Comparison of ENCODE assay signal across 5 cellular contexts in the genomic region with DNA sequence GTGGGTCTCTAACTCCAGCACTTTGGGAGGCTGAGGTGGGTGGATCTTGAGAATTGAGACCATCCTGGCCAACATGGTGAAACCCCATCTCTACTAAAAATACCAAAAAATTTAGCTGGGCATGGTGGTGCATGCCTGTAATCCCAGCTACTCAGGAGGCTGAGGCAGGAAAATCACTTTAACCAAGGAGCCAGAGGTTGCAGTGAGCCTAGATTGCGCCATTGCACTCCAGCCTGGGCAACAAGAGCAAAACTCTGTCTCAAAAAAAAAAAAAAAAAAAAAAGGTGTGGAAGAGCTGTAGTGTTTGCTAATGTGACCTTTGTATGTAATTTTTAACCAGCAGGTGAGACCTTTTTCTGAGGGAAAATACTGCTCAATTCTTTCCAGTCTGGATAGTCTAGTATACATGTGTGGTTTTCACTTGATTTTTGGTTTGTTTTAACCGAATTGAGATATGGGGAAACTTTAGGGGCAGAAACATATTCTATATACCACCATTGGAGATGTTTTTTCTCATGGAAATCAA. TPM values are rescaled to one million over a fixed set of nuclear protein-coding genes. Genes with fewer than 3 reads are reported as not detected.
DNase-seq lines count a peak whose midpoint lies in the region; ATAC-seq, FAIRE-seq and TF ChIP-seq lines count a peak whose summit lies in the region.
"Not testable (repeated sequence)": the region's sequence is repeated elsewhere in the genome, so short reads cannot be mapped to it uniquely, and the experiment has no call there.

No MANE protein-coding gene starts in this region.

- H3K27ac ChIP-seq in HepG2 (ENCODE audit: extremely low read length, insufficient read depth, low read length); liver (ENCODE audit: low read depth in 1 of 2, low read length in 2 of 2): not testable (repeated sequence)
- peak overlapping the region in 2 of 3 donors; percentile 12 to 16 for H3K27ac ChIP-seq in right lobe of liver

- H3K79me2 ChIP-seq in HepG2 (ENCODE audit: insufficient read depth, low read length) = not testable (repeated sequence)

- ATAC-seq in left lobe of liver (peak; percentile 87), right lobe of liver (peak; percentile 81 to 90 (median 84))
- ATAC-seq in HepG2 = not testable (repeated sequence)

- DNase-seq in DMS53 (lab: John Stamatoyannopoulos, UW) (peak; percentile 12), left lobe of liver (ENCODE audit: low spot score) (peak; percentile 49), right lobe of liver (peak; percentile 17 to 53 (median 50))
- DNase-seq in HepG2 (ENCODE audit: low spot score) = not testable (repeated sequence)

- POLR2A ChIA-PET in HepG2 (lab: Yijun Ruan, JAX) = not testable (repeated sequence)

- TF ChIP-seq EP300 in HepG2 (IDR thresholded peaks at IDR 0.05; ENCODE audit: low read depth in 2 of 2, low read length in 2 of 2); HepG2 (CRISPR knock-in tag; IDR thresholded peaks at IDR 0.05; ENCODE audit: borderline replicate concordance): not testable (repeated sequence)

- in situ Hi-C loops in HepG2 (cut with HindIII; ENCODE audit: extremely low pct_ligation_motif_present, low pct_unique_long_range_greater_than_20kb) = not testable (repeated sequence)

- BruUV-seq in HepG2 (replicated peaks; lab: Mats Ljungman, UMichigan) = not testable (repeated sequence)

- not testable (repeated sequence) for H3K27me3 ChIP-seq in HepG2 (ENCODE audit: control insufficient read depth in 1 of 2, insufficient read depth in 2 of 2, low read length in 2 of 2); liver (ENCODE audit: control insufficient read depth in 4 of 4, insufficient read depth in 4 of 4, low read length in 3 of 4); right lobe of liver

- H3K9me3 ChIP-seq in HepG2 (ENCODE audit: low read length); liver (ENCODE audit: control insufficient read depth in 4 of 4, low read length in 3 of 4); right lobe of liver: not testable (repeated sequence)

- TF ChIP-seq POLR2A in HepG2 (IDR thresholded peaks at IDR 0.05; ENCODE audit: insufficient read depth in 1 of 2, low read depth in 2 of 2, low read length in 2 of 2); right lobe of liver (IDR thresholded peaks at IDR 0.05): not testable (repeated sequence)

- FAIRE-seq in HepG2 (lab: Jason Lieb, UNC) = not testable (repeated sequence)

- H4K20me1 ChIP-seq in HepG2 (ENCODE audit: insufficient read depth, low read length) = not testable (repeated sequence)

- H3K36me3 ChIP-seq in HepG2 (replicated peaks in 1 of 2; ENCODE audit: control insufficient read depth in 1 of 2, insufficient read depth in 2 of 2, low read length in 2 of 2); liver (ENCODE audit: control insufficient read depth in 4 of 4, insufficient read depth in 3 of 4, low read depth in 1 of 4, low read length in 3 of 4); right lobe of liver: not testable (repeated sequence)

- not testable (repeated sequence) for TF ChIP-seq RAD21 in HepG2 (CRISPR knock-in tag; IDR thresholded peaks at IDR 0.05)
- TF ChIP-seq RAD21 in liver (IDR thresholded peaks at IDR 0.05) = peak; percentile 14 to 18

- intact Hi-C loops in HepG2 (cut with micrococcal nuclease; ENCODE audit: unreplicated experiment); right lobe of liver (cut with DNase I): not testable (repeated sequence)

- H3K4me1 ChIP-seq in HepG2 (ENCODE audit: insufficient read depth, low read length); liver (ENCODE audit: control insufficient read depth in 4 of 4, insufficient read depth in 4 of 4, low read length in 3 of 4); right lobe of liver: not testable (repeated sequence)

- not testable (repeated sequence) for H3K4me2 ChIP-seq in HepG2 (ENCODE audit: low read depth, low read length)

- 6% methylated on average over 2 of the region's 2 CpGs for WGBS in HepG2 (ENCODE audit: low lambda C conversion rate)
- 30% methylated on average over 2 of the region's 2 CpGs for WGBS in liver
- 15% methylated on average over 2 of the region's 2 CpGs for WGBS in right lobe of liver (ENCODE audit: insufficient coverage, low coverage, low lambda C conversion rate, missing lambda C conversion rate)

- not testable (repeated sequence) for H3K9ac ChIP-seq in HepG2 (ENCODE audit: insufficient read depth, low read depth, low read length); liver (ENCODE audit: low read depth in 1 of 2, low read length in 2 of 2)

- H2AFZ ChIP-seq in HepG2 (ENCODE audit: low read length) = not testable (repeated sequence)

- TF ChIP-seq CTCF in HepG2 (CRISPR knock-in tag; IDR thresholded peaks at IDR 0.05); liver (IDR thresholded peaks at IDR 0.05; ENCODE audit: low read depth, low read length, missing input control); right lobe of liver (IDR thresholded peaks at IDR 0.05): not testable (repeated sequence)

- CTCF ChIA-PET in HepG2 (lab: Yijun Ruan, JAX; ENCODE audit: low intra/inter-chr PET ratio, low total read pairs) = not testable (repeated sequence)

- H3K4me3 ChIP-seq in HepG2 (replicated peaks in 1 of 3; ENCODE audit: insufficient read depth in 1 of 3, low read depth in 2 of 3, low read length in 3 of 3); liver (ENCODE audit: low read depth in 1 of 3, low read length in 3 of 3); right lobe of liver: not testable (repeated sequence)

TF ChIP-seq in HepG2, 621 proteins besides CTCF, POLR2A, EP300 and RAD21:
- 0 out of 2 replicates have a peak, but pooled peaks have one; percentile 16 for TF ChIP-seq NR2F6 (IDR thresholded peaks at IDR 0.05)
- not testable (repeated sequence) for TF ChIP-seq NR2F6 (CRISPR knock-in tag; IDR thresholded peaks at IDR 0.05)
- TF ChIP-seq ZNF362 (CRISPR knock-in tag; IDR thresholded peaks at IDR 0.05; ENCODE audit: borderline replicate concordance) = peak; percentile 64; the same call in 1 of the 2 replicates

TF ChIP-seq in liver, 16 proteins besides CTCF, POLR2A, EP300 and RAD21:
- TF ChIP-seq SP1 (IDR thresholded peaks at IDR 0.05) (peak; percentile 26), HNF4A (conservative IDR thresholded peaks at IDR 0.05) (peak; percentile 51 to 56), RXRA (IDR thresholded peaks at IDR 0.05) (peak in 1 of 2 donors; percentile 43), YY1 (IDR thresholded peaks at IDR 0.05) (peak; percentile 19)
TF ChIP-seq in liver: peak in this region for 4; not testable (repeated sequence) for 12.

RNA-seq across cellular contexts. Expression of gene UBQLN2, which starts 33.9 kb away (rescaled TPM):
- total RNA-seq in left lobe of liver = 11.6 TPM
- total RNA-seq in HepG2 (2016; rRNA removed; fragmentation: Illumina TruSeq; extraction: Trizol) = 4.1 and 6.9 TPM in 2 replicates
- 0.53 and 0.71 TPM in 2 replicates for total RNA-seq in HepG2 (2016; cell fraction: cytosol; rRNA removed; fragmentation: Illumina TruSeq; extraction: Trizol; ENCODE audit: low read depth)
- 4.1 and 7.0 TPM in 2 replicates for total RNA-seq in HepG2 (2016; cell fraction: insoluble cytoplasmic fraction; rRNA removed; fragmentation: Illumina TruSeq; extraction: Trizol)
- total RNA-seq in HepG2 (2016; cell fraction: membrane; rRNA removed; fragmentation: Illumina TruSeq; extraction: Trizol) = 2.5 and 2.7 TPM in 2 replicates
- total RNA-seq in HepG2 (2016; cell fraction: nucleus; rRNA removed; fragmentation: Illumina TruSeq; extraction: Trizol) = 7.1 and 7.3 TPM in 2 replicates
- polyA plus RNA-seq in HepG2 (2011; rRNA removed) = 7.2 and 7.6 TPM in 2 replicates
- 6.3 and 8.1 TPM in 2 replicates for polyA plus RNA-seq in HepG2 (2011; cell fraction: cytosol; rRNA removed)
- 6.3 and 7.2 TPM in 2 replicates for polyA plus RNA-seq in HepG2 (2011; cell fraction: nucleus; rRNA removed)
- polyA plus RNA-seq in HepG2 (2012) = 9.6 and 10.1 TPM in 2 replicates
- polyA plus RNA-seq in HepG2 (2016; cell fraction: cytosol; fragmentation: Illumina TruSeq; extraction: Trizol; ENCODE audit: low read depth) = 0.43 and 0.59 TPM in 2 replicates
- polyA plus RNA-seq in HepG2 (2016; cell fraction: insoluble cytoplasmic fraction; fragmentation: Illumina TruSeq; extraction: Trizol; ENCODE audit: low read depth) = 10.4 and 13.8 TPM in 2 replicates
- 2.0 and 2.5 TPM in 2 replicates for polyA plus RNA-seq in HepG2 (2016; cell fraction: membrane; fragmentation: Illumina TruSeq; extraction: Trizol; ENCODE audit: low read depth)
- polyA plus RNA-seq in HepG2 (2016; cell fraction: nucleus; fragmentation: Illumina TruSeq; extraction: Trizol; ENCODE audit: insufficient read depth, low read depth) = 6.8 and 7.8 TPM in 2 replicates
- 16.2 and 56.0 TPM in 2 replicates for polyA minus RNA-seq in HepG2 (2011; rRNA and poly(A)+ RNA removed; ENCODE audit: low replicate concordance)
- 11.5 and 15.8 TPM in 2 replicates for polyA minus RNA-seq in HepG2 (2011; cell fraction: cytosol; rRNA and poly(A)+ RNA removed)
- 18.4 and 20.9 TPM in 2 replicates for polyA minus RNA-seq in HepG2 (2011; cell fraction: nucleus; rRNA and poly(A)+ RNA removed)
- 10 to 100 TPM; 10.0 to 11.9 TPM for total RNA-seq in liver
- 1 to 10 TPM; 7.9 to 8.2 TPM for polyA plus RNA-seq in liver
- 10 to 100 TPM; 11.9 to 17.7 (median 13.6) TPM for total RNA-seq in right lobe of liver
